In genomic region chr20:8399963-8400362, GRCh38 we compare ENCODE assay signal across 9 cellular contexts.
DNase-seq lines count a peak whose midpoint lies in the region; ATAC-seq and TF ChIP-seq lines count a peak whose summit lies in the region.
"Had no signal": no experiment of that assay in that cellular context is flagged by ENCODE, and none has a peak within 500 bp of the region (broad histone marks: within the 10 kb centered on the region; RNA-seq: fewer than 3 reads in every experiment).

No MANE protein-coding gene starts in this region.

- no peak overlapping the region for H2AK5ac ChIP-seq in neuronal stem cell (ENCODE audit: low read depth, low read length)

- ATAC-seq in GM18517 (IDR thresholded peaks at IDR 0.05; ENCODE audit: unreplicated experiment): peak; percentile 100
- ATAC-seq in GM21723 (IDR thresholded peaks at IDR 0.05; ENCODE audit: unreplicated experiment): peak; percentile 99

- H3K18ac ChIP-seq in neuronal stem cell (ENCODE audit: low read length): no peak overlapping the region

- peak overlapping the region; percentile 34 for H3K27ac ChIP-seq in HL-60 (replicated peaks)
- H3K27ac ChIP-seq in esophagus squamous epithelium: no peak overlapping the region
- no peak overlapping the region for H3K27ac ChIP-seq in neuronal stem cell (replicated peaks; ENCODE audit: low read length)
- H3K27ac ChIP-seq: suprapubic skin had no signal

- H2BK12ac ChIP-seq in neuronal stem cell (ENCODE audit: low read length): no peak overlapping the region

- H2AFZ ChIP-seq in neuronal stem cell (ENCODE audit: low read length): no peak overlapping the region

- no peak overlapping the region for H3K14ac ChIP-seq in neuronal stem cell (ENCODE audit: low read length)

- no peak for TF ChIP-seq POLR2A in esophagus squamous epithelium (IDR thresholded peaks at IDR 0.05)

- H3K4me1 ChIP-seq in esophagus squamous epithelium: peaks cover 0 to 9% (median 0%) of the 10 kb centered on the region in 3 donors
- H3K4me1 ChIP-seq in neuronal stem cell (ENCODE audit: control insufficient read depth in 2 of 2, insufficient read depth in 1 of 2, low read depth in 1 of 2, low read length in 2 of 2): no peaks in the 10 kb centered on the region

- H3K4me3 ChIP-seq in HL-60 (replicated peaks; ENCODE audit: insufficient read depth, low read length) (no peak overlapping the region), esophagus squamous epithelium (no peak overlapping the region), neuronal stem cell (ENCODE audit: low read length in 2 of 2) (no peak overlapping the region)
- H3K4me3 ChIP-seq: suprapubic skin had no signal

- DNase-seq in HL-60 (ENCODE audit: low read depth in 1 of 2, low spot score in 1 of 2) (peak; percentile 70 to 93), left kidney (ENCODE audit: low read depth, low spot score) (peak; percentile 18), mesenteric fat pad (ENCODE audit: low spot score) (no peak), esophagus squamous epithelium (lab: John Stamatoyannopoulos, UW) (no peak), DMS114 treated with DMSO at 0.1 percent for 48 hours (lab: John Stamatoyannopoulos, UW; ENCODE audit: unreplicated experiment) (no peak), neuronal stem cell (ENCODE audit: low spot score) (no peak)

- no peak overlapping the region for H2BK5ac ChIP-seq in neuronal stem cell (ENCODE audit: low read length)

- H3K4me2 ChIP-seq in neuronal stem cell (ENCODE audit: insufficient read depth, low read length, poor library complexity, severe bottlenecking): no peak overlapping the region

- no peak overlapping the region for H2BK15ac ChIP-seq in neuronal stem cell (ENCODE audit: low read length)

- intact Hi-C loops in esophagus squamous epithelium (cut with DNase I): no loop called here

- no peaks in the 10 kb centered on the region for H3K9me3 ChIP-seq in esophagus squamous epithelium
- H3K9me3 ChIP-seq in neuronal stem cell (replicated peaks in 1 of 2; ENCODE audit: control insufficient read depth in 2 of 2, insufficient read depth in 1 of 2, low read depth in 1 of 2, low read length in 2 of 2): no peaks in the 10 kb centered on the region
- H3K9me3 ChIP-seq: suprapubic skin had no signal

- no peak overlapping the region for H2BK120ac ChIP-seq in neuronal stem cell (ENCODE audit: low read depth, low read length)

- H3K23ac ChIP-seq in neuronal stem cell (ENCODE audit: low read depth, low read length, poor library complexity): no peak overlapping the region

- no peaks in the 10 kb centered on the region for H3K79me1 ChIP-seq in neuronal stem cell (ENCODE audit: low read depth, low read length)

- H3K4ac ChIP-seq in neuronal stem cell (ENCODE audit: low read length): no peak overlapping the region

- H3K27me3 ChIP-seq in HL-60 (ENCODE audit: insufficient read depth, poor library complexity, severe bottlenecking): no peaks in the 10 kb centered on the region
- H3K27me3 ChIP-seq in esophagus squamous epithelium: no peaks in the 10 kb centered on the region
- H3K27me3 ChIP-seq in neuronal stem cell (ENCODE audit: control insufficient read depth in 3 of 3, insufficient read depth in 3 of 3, low read depth in 1 of 3, low read length in 3 of 3): no peaks in the 10 kb centered on the region
- H3K27me3 ChIP-seq: suprapubic skin had no signal

- no peak overlapping the region for H4K8ac ChIP-seq in neuronal stem cell (ENCODE audit: low read depth, low read length)

- H3K36me3 ChIP-seq in esophagus squamous epithelium (no peaks in the 10 kb centered on the region), neuronal stem cell (replicated peaks in 1 of 2; ENCODE audit: control insufficient read depth in 2 of 2, insufficient read depth in 2 of 2, low read length in 2 of 2) (no peaks in the 10 kb centered on the region)
- H3K36me3 ChIP-seq: suprapubic skin had no signal

- H3K9ac ChIP-seq in neuronal stem cell (ENCODE audit: low read depth, low read length, poor library complexity): no peak overlapping the region

- H4K91ac ChIP-seq in neuronal stem cell (ENCODE audit: low read depth, low read length, poor library complexity): no peak overlapping the region

- TF ChIP-seq CTCF in HL-60 (IDR thresholded peaks at IDR 0.05; ENCODE audit: insufficient read depth, low read length) (no peak), esophagus squamous epithelium (IDR thresholded peaks at IDR 0.05) (no peak)

Comparison
In these comparisons a context has a peak if more than half of its experiments do, and no peak if none do; other contexts are left out.
1. DNase-seq: peak in HL-60 (2 of 2) and left kidney (single experiment); none in mesenteric fat pad (single experiment), esophagus squamous epithelium (single experiment), DMS114 treated with DMSO at 0.1 percent for 48 hours (single experiment) and neuronal stem cell (single experiment).